8 cellular contexts compared by ENCODE assay signal in the genomic region with DNA sequence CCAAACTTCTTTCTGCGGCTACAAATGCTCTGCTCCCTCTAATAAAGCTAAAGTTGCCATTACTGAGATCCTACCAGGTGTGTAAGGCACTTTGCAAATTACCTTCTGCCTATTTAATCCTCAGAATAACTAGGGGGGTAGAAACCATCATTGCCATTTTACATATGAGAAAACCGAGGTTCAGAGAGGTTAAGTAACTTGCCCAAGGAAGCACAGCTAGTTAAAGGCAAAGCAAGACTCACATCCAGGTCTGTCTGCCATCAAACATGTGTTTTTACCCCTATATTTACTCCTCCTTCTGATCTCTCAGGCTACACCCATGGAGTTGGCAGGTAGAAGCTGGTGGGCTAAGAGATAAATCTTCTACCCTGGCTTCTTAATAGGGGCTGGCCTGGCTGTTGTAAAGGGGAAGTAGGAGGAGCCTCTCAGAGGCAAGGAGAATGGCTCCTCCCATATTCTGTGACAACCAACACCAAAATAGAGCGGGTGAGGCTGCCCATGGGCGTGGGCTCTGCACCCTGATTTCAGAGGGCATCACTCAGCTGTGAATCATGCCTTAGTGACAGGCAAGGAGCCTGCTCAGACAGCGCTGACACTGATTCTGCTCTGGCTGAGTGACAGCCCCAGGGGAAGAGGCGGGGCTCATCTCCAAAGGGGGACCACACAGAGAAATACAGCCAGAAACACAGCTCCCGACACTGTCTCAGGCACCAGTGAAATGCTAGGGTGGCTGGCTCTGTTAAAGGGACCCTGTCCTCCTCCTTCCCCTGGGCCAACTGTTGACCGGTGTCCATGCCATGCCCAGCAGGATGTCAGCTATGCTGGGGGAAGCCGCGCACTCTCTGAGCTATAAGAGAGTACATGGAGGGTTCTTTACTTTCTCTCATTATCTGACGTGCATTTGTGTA.
DNase-seq lines count a peak whose midpoint lies in the region; ATAC-seq, FAIRE-seq and TF ChIP-seq lines count a peak whose summit lies in the region.

No MANE protein-coding gene starts in this region.

- no peaks in the 10 kb centered on the region for H3K27me3 ChIP-seq in left ventricle myocardium inferior (ENCODE audit: low read depth)
- H3K27me3 ChIP-seq in small intestine (ENCODE audit: control insufficient read depth in 2 of 2, insufficient read depth in 2 of 2, low read length in 2 of 2): no peaks in the 10 kb centered on the region

- CTCF ChIA-PET in activated naive CD4-positive, alpha-beta T cell treated with anti-CD3 and anti-CD28 coated beads for 36 hours (lab: Charles Lee): interaction anchor here (0.5 to 2.6 kb wide), 4 partner anchors 14 to 1071 kb away, joined by 3 to 15 read pairs (median 3); no protein-coding TSS in a partner anchor

- H3K27ac Mint-ChIP-seq in activated naive CD4-positive, alpha-beta T cell treated with anti-CD3 and anti-CD28 coated beads for 36 hours: no peak overlapping the region

- H3K27ac ChIP-seq in left ventricle myocardium inferior (replicated peaks): peak overlapping the region; percentile 63
- peak overlapping the region in 1 of 2 donors; percentile 28 for H3K27ac ChIP-seq in small intestine (ENCODE audit: low read depth in 1 of 2, low read length in 1 of 2)

- H3K36me3 ChIP-seq in left ventricle myocardium inferior (no peaks in the 10 kb centered on the region), small intestine (ENCODE audit: control insufficient read depth in 2 of 2, insufficient read depth in 2 of 2, low read length in 2 of 2) (no peaks in the 10 kb centered on the region)

- H3K4me3 Mint-ChIP-seq in activated naive CD4-positive, alpha-beta T cell treated with anti-CD3 and anti-CD28 coated beads for 36 hours: peak overlapping the region; percentile 20

- DNase-seq in NCI-H82 (lab: John Stamatoyannopoulos, UW): peak; percentile 25
- DNase-seq in NCI-H82 treated with DMSO at 0.1 percent for 48 hours (lab: John Stamatoyannopoulos, UW; ENCODE audit: unreplicated experiment): no peak
- DNase-seq in SIG-M5 treated with dmso at 0.1 percent for 504 hours (lab: John Stamatoyannopoulos, UW; ENCODE audit: unreplicated experiment): peak; percentile 84
- peak; percentile 84 for DNase-seq in activated naive CD4-positive, alpha-beta T cell treated with anti-CD3 and anti-CD28 coated beads for 36 hours
- DNase-seq in left ventricle myocardium inferior: peak; percentile 50
- peak; percentile 72 for DNase-seq in small intestine
- DNase-seq in DMS53 (lab: John Stamatoyannopoulos, UW): no peak

- no peaks in the 10 kb centered on the region for H3K9me3 Mint-ChIP-seq in activated naive CD4-positive, alpha-beta T cell treated with anti-CD3 and anti-CD28 coated beads for 36 hours

- H3K9me3 ChIP-seq in left ventricle myocardium inferior (replicated peaks): no peaks in the 10 kb centered on the region
- no peaks in the 10 kb centered on the region for H3K9me3 ChIP-seq in small intestine (ENCODE audit: control insufficient read depth, low read depth)

- intact Hi-C loops in activated naive CD4-positive, alpha-beta T cell treated with anti-CD3 and anti-CD28 coated beads for 36 hours (cut with micrococcal nuclease): loop anchor here (1.0 kb wide), 1 partner anchor 15 kb away; no protein-coding TSS in a partner anchor
- intact Hi-C loops in left ventricle myocardium inferior (cut with micrococcal nuclease): no loop called here

- FAIRE-seq in small intestine (lab: Jason Lieb, UNC): no peak

- no peaks in the 10 kb centered on the region for H3K36me3 Mint-ChIP-seq in activated naive CD4-positive, alpha-beta T cell treated with anti-CD3 and anti-CD28 coated beads for 36 hours (ENCODE audit: low read depth)

- TF ChIP-seq CTCF in left ventricle myocardium inferior (IDR thresholded peaks at IDR 0.05; ENCODE audit: borderline replicate concordance): no peak

- H3K4me1 ChIP-seq in left ventricle myocardium inferior (peaks cover 26% of the 10 kb centered on the region), small intestine (ENCODE audit: control insufficient read depth in 2 of 2, insufficient read depth in 1 of 2, low read depth in 1 of 2, low read length in 1 of 2) (peaks cover 0 to 15% of the 10 kb centered on the region in 2 donors)

- ATAC-seq in HG03159 (IDR thresholded peaks at IDR 0.05; ENCODE audit: unreplicated experiment): peak; percentile 85

- 45 to 52% (median 46%) methylated on average over 11 of the region's 11 CpGs for WGBS in small intestine, 3 donors

- H3K4me1 Mint-ChIP-seq in activated naive CD4-positive, alpha-beta T cell treated with anti-CD3 and anti-CD28 coated beads for 36 hours (ENCODE audit: low read depth): peaks cover 52% of the 10 kb centered on the region

- peak overlapping the region; percentile 42 for H3K4me3 ChIP-seq in left ventricle myocardium inferior
- H3K4me3 ChIP-seq in small intestine (ENCODE audit: low read depth in 1 of 2, low read length in 2 of 2): no peak overlapping the region

- peaks cover 12% of the 10 kb centered on the region for H3K27me3 Mint-ChIP-seq in activated naive CD4-positive, alpha-beta T cell treated with anti-CD3 and anti-CD28 coated beads for 36 hours (ENCODE audit: low read depth)

Comparison
In these comparisons a context has a peak if more than half of its experiments do, and no peak if none do; other contexts are left out.
1. DNase-seq: peak in NCI-H82 (single experiment), SIG-M5 treated with dmso at 0.1 percent for 504 hours (single experiment), activated naive CD4-positive, alpha-beta T cell treated with anti-CD3 and anti-CD28 coated beads for 36 hours (single experiment), left ventricle myocardium inferior (single experiment) and small intestine (single experiment); none in NCI-H82 treated with DMSO at 0.1 percent for 48 hours (single experiment) and DMS53 (single experiment).